In the genomic region with DNA sequence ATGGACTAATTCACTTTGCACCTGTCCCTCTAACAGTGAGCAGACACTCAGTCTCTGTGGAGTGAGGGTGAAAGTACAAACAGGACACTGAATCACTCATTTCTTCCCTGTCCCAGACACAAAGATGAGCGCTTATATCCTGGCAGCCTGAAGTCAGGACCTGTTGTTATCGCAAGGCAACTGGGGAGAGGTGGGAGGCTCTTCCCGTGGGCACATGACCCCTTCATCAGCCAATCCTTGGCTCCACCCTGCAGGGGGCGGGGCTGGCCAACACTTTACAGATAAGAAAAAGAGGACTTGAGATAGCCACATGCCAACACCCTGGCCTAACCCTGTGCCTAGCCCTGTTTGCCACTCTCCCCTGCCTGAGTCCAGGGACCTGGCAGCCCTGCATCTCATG, we compare ENCODE assay signal across 1 cellular context.
TF ChIP-seq lines count a peak whose summit lies in the region.

No MANE protein-coding gene starts in this region.

TF ChIP-seq in A549, 52 proteins besides CTCF, POLR2A, EP300 and RAD21 (continued from another document):
- TF ChIP-seq, protein P1, sequence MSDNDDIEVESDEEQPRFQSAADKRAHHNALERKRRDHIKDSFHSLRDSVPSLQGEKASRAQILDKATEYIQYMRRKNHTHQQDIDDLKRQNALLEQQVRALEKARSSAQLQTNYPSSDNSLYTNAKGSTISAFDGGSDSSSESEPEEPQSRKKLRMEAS (IDR thresholded peaks at IDR 0.05), result no peak
